ENCODE assay signal across 8 cellular contexts in genomic region chr1:114258633-114259032, GRCh38.
"Had no signal": no experiment of that assay in that cellular context is flagged by ENCODE, and none has a peak within 500 bp of the region (broad histone marks: within the 10 kb centered on the region; RNA-seq: fewer than 3 reads in every experiment).

No MANE protein-coding gene starts in this region.

- H3K4me3 ChIP-seq: GM23248, HAP-1, K562 had no signal

- DNase-seq: GM23248, GOT3, H7, IMR-90 had no signal

- H3K9me3 ChIP-seq: HAP-1 had no signal

- H3K4me1 ChIP-seq: HAP-1 had no signal

- ATAC-seq: HCT116, K562 had no signal

- H3K27ac ChIP-seq: GM23248 had no signal

- H3K36me3 ChIP-seq: HAP-1 had no signal

- FAIRE-seq: HTR-8/SVneo, K562 had no signal
